ENCODE assay signal across 10 cellular contexts in the genomic region with DNA sequence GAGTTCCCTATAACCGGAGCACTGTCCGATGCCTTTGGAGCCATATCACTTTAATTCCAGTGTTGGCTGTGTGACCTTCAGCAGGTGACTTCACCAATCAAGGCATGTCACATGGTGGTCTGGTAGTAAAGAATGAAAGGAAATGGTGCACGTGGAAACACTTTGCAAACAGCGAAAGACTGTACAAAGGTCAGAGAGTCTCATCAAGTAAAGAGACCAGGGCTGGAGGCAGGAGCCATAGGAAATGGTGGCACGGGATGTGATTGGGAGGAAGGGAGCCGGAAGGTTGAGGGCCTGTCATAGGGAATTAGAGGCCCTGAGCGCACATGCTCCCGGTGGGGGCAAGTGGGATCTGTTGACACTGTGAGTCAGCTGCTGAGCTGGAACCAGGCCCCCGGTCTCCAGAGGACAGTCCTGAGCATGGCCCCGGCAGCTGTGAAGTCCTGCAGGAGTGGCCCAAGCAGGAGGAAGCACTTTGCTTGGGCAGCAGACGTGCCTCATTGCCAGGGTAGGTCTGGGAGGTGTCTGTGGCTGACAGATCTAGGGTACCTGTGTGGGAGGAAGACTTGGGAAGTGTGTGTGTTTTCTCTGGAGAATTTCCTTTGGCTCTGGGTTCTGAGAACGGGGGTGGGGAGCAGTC. TPM values are rescaled to one million over a fixed set of nuclear protein-coding genes. Genes with fewer than 3 reads are reported as not detected.
DNase-seq lines count a peak whose midpoint lies in the region; ATAC-seq, FAIRE-seq and TF ChIP-seq lines count a peak whose summit lies in the region.
"Had no signal": no experiment of that assay in that cellular context is flagged by ENCODE, and none has a peak within 500 bp of the region (broad histone marks: within the 10 kb centered on the region; RNA-seq: fewer than 3 reads in every experiment).

No MANE protein-coding gene starts in this region.

- intact Hi-C loops in Right ventricle myocardium superior (cut with DNase I), result no loop called here
- intact Hi-C loops in cardiac septum (cut with DNase I), result no loop called here
- intact Hi-C loops in K562 (cut with micrococcal nuclease), result no loop called here
- intact Hi-C loops in left colon (cut with DNase I, micrococcal nuclease), result loop anchor here in 1 of 2 donors (5.0 kb wide), 1 partner anchor 50 kb away; no protein-coding TSS in a partner anchor
- intact Hi-C loops in left lung (cut with DNase I), result loop anchor here in 1 of 2 donors (5.0 kb wide), 1 partner anchor 50 kb away; no protein-coding TSS in a partner anchor

- POLR2A ChIA-PET in K562 (lab: Yijun Ruan, JAX), result no interaction called here

- no peak overlapping the region for H3K9ac ChIP-seq in K562 (ENCODE audit: insufficient read depth in 1 of 2, low read depth in 2 of 2, low read length in 2 of 2)

- no TSS peak for BruUV-seq in K562 (replicated peaks; lab: Mats Ljungman, UMichigan)

- H3K36me3 ChIP-seq in K562 (ENCODE audit: control insufficient read depth, insufficient read depth, low read length) (no peaks in the 10 kb centered on the region), left lung (no peaks in the 10 kb centered on the region)

- TF ChIP-seq EP300 in K562 (IDR thresholded peaks at IDR 0.05; ENCODE audit: low read length), result no peak

- no peaks in the 10 kb centered on the region for H3K9me3 ChIP-seq in K562 (replicated peaks; ENCODE audit: control insufficient read depth, insufficient read depth, low read depth, low read length)
- H3K9me3 ChIP-seq in left lung, result no peaks in the 10 kb centered on the region

- no peak for TF ChIP-seq RAD21 in K562 (CRISPR knock-in tag; conservative IDR thresholded peaks at IDR 0.05 in 1 of 2, IDR thresholded peaks at IDR 0.05 in 1 of 2)

- 0% methylated on average over 10 of the region's 12 CpGs for WGBS in K562 (ENCODE audit: insufficient coverage, low coverage, missing lambda C conversion rate)

- H3K27ac ChIP-seq in K562 (ENCODE audit: extremely low read depth, low read depth, low read length) (no peak overlapping the region), left lung (no peak overlapping the region)

- FAIRE-seq in K562 (lab: Jason Lieb, UNC), result no peak

- TF ChIP-seq CTCF in K562 (IDR thresholded peaks at IDR 0.05 in 2 of 3, conservative IDR thresholded peaks at IDR 0.05 in 1 of 3; ENCODE audit: insufficient read depth in 2 of 3, low read depth in 1 of 3, low read length in 3 of 3) (no peak), left lung (IDR thresholded peaks at IDR 0.05) (no peak)

- no peaks in the 10 kb centered on the region for H3K9me1 ChIP-seq in K562 (ENCODE audit: control insufficient read depth, insufficient read depth, low read length)

- H3K79me2 ChIP-seq in K562 (ENCODE audit: control insufficient read depth, insufficient read depth, low read length), result no peaks in the 10 kb centered on the region

- no peak overlapping the region for H3K4me3 ChIP-seq in K562
- no peak overlapping the region for H3K4me3 ChIP-seq in left lung

- in situ Hi-C loops in K562 (cut with MboI), result loop anchor here (5.0 kb wide), 1 partner anchor 55 kb away; no protein-coding TSS in a partner anchor

- H3K27me3 ChIP-seq in K562 (ENCODE audit: control insufficient read depth in 2 of 2, insufficient read depth in 2 of 2, low read length in 2 of 2), result peaks cover 48 to 86% of the 10 kb centered on the region in 2 experiments
- H3K27me3 ChIP-seq in left lung, result peaks cover 0 to 45% of the 10 kb centered on the region in 2 donors

- H2AFZ ChIP-seq in K562 (ENCODE audit: low read depth, low read length), result no peak overlapping the region

- ATAC-seq in Right ventricle myocardium superior (ENCODE audit: poor library complexity) (peak; percentile 32), K562 (no peak), left colon (peak; percentile 74), left lung (no peak), HG03097 (IDR thresholded peaks at IDR 0.05; ENCODE audit: low FRiP score, unreplicated experiment) (no peak)

- DNase-seq in Right ventricle myocardium superior (peak; percentile 71), cardiac septum (ENCODE audit: low spot score) (no peak), K562 (ENCODE audit: extremely low read depth in 1 of 4, low spot score in 3 of 4) (no peak), left colon (peak; percentile 63 to 77), dedifferentiated amniotic fluid mesenchymal stem cell (ENCODE audit: extremely low spot score) (no peak), NCI-H446 treated with DMSO at 0.1 percent for 48 hours (lab: John Stamatoyannopoulos, UW) (no peak), left lung (no peak)
- DNase-seq: mesendoderm had no signal

- H4K20me1 ChIP-seq in K562 (replicated peaks; ENCODE audit: control insufficient read depth, insufficient read depth, low read length), result peaks cover 14% of the 10 kb centered on the region; the same call in 1 of the 2 replicates

- no peak for TF ChIP-seq POLR2A in K562 (conservative IDR thresholded peaks at IDR 0.05)

- peaks cover 0 to 16% of the 10 kb centered on the region in 2 experiments; a peak in 3 of 5 replicates for H3K4me1 ChIP-seq in K562 (replicated peaks in 1 of 2; ENCODE audit: control insufficient read depth in 2 of 2, insufficient read depth in 2 of 2, low read length in 2 of 2)
- peaks cover 8 to 25% of the 10 kb centered on the region in 2 donors for H3K4me1 ChIP-seq in left lung

- CTCF ChIA-PET in K562 (lab: Yijun Ruan, JAX; ENCODE audit: low intra/inter-chr PET ratio), result interaction anchor here (0.7 kb wide), 1 partner anchor 205 kb away, joined by 4 read pairs; no protein-coding TSS in a partner anchor

- no peak overlapping the region for H3K4me2 ChIP-seq in K562 (ENCODE audit: insufficient read depth, low read length)

TF ChIP-seq in K562, 482 proteins besides CTCF, POLR2A, EP300 and RAD21 (continues in another document):
- no peak for TF ChIP-seq NONO (IDR thresholded peaks at IDR 0.05; ENCODE audit: low read depth in 2 of 2, low read length in 1 of 2)
- TF ChIP-seq, protein P1, sequence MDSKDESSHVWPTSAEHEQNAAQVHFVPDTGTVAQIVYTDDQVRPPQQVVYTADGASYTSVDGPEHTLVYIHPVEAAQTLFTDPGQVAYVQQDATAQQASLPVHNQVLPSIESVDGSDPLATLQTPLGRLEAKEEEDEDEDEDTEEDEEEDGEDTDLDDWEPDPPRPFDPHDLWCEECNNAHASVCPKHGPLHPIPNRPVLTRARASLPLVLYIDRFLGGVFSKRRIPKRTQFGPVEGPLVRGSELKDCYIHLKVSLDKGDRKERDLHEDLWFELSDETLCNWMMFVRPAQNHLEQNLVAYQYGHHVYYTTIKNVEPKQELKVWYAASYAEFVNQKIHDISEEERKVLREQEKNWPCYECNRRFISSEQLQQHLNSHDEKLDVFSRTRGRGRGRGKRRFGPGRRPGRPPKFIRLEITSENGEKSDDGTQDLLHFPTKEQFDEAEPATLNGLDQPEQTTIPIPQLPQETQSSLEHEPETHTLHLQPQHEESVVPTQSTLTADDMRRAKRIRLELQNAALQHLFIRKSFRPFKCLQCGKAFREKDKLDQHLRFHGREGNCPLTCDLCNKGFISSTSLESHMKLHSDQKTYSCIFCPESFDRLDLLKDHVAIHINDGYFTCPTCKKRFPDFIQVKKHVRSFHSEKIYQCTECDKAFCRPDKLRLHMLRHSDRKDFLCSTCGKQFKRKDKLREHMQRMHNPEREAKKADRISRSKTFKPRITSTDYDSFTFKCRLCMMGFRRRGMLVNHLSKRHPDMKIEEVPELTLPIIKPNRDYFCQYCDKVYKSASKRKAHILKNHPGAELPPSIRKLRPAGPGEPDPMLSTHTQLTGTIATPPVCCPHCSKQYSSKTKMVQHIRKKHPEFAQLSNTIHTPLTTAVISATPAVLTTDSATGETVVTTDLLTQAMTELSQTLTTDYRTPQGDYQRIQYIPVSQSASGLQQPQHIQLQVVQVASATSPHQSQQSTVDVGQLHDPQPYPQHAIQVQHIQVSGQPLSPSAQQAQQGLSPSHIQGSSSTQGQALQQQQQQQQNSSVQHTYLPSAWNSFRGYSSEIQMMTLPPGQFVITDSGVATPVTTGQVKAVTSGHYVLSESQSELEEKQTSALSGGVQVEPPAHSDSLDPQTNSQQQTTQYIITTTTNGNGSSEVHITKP (IDR thresholded peaks at IDR 0.05; ENCODE audit: partially characterized antibody), result no peak
- TF ChIP-seq HMG20A (CRISPR knock-in tag; conservative IDR thresholded peaks at IDR 0.05), result no peak
- TF ChIP-seq EWSR1 (IDR thresholded peaks at IDR 0.05; ENCODE audit: borderline replicate concordance, low read depth, partially characterized antibody), result no peak
- TF ChIP-seq SMARCA4 (IDR thresholded peaks at IDR 0.05), result no peak
- no peak for TF ChIP-seq ILF3 (IDR thresholded peaks at IDR 0.05; ENCODE audit: borderline replicate concordance)
- TF ChIP-seq C11orf30 (IDR thresholded peaks at IDR 0.05; ENCODE audit: low read depth), result no peak
- TF ChIP-seq TCFL5 (CRISPR knock-in tag; conservative IDR thresholded peaks at IDR 0.05), result no peak

RNA-seq across cellular contexts. Expression of gene DAGLA, which starts 2.0 kb away (rescaled TPM):
- total RNA-seq in Right ventricle myocardium superior (4.2 TPM), cardiac septum (3.3 TPM), K562 (2014; rRNA removed) (0.08 TPM in 1 of 2 replicates, not detected in the other), K562 (2014; rRNA removed; fragmentation: Illumina TruSeq; extraction: Trizol) (not detected in 2 replicates), K562 (2015; rRNA removed; fragmentation: Illumina TruSeq; extraction: Trizol) (0.04 TPM in 2 replicates), K562 (2021) (0.13 and 0.16 TPM in 2 replicates), left colon (10 to 100 TPM; 10.7 to 12.2 TPM), left lung (1 to 10 TPM; 4.2 to 4.3 TPM)
- total RNA-seq in K562 (2011; cell fraction: chromatin; rRNA removed; ENCODE audit: low replicate concordance), result 0.16 and 1.5 TPM in 2 replicates
- 0.66 and 0.67 TPM in 2 replicates for total RNA-seq in K562 (2011; cell fraction: nucleolus; rRNA removed)
- total RNA-seq in K562 (2011; cell fraction: nucleoplasm; rRNA removed), result 0.22 and 0.84 TPM in 2 replicates
- polyA plus RNA-seq in K562 (2011; rRNA removed) (0.07 TPM in 2 replicates), K562 (2014; fragmentation: Illumina TruSeq; extraction: Trizol) (0.04 and 0.11 TPM in 2 replicates), K562 (2014; fragmentation: Nextera tagmentation; extraction: Ambion mirVana) (not detected), K562 (2014; rRNA removed) (0.03 and 0.07 TPM in 2 replicates)
- polyA plus RNA-seq in K562 (2011; cell fraction: cytosol; rRNA removed), result 0.09 and 0.22 TPM in 2 replicates
- 0.18 and 0.51 TPM in 2 replicates for polyA plus RNA-seq in K562 (2011; cell fraction: nucleus; rRNA removed)
- 0.09 and 0.14 TPM in 2 replicates for polyA plus RNA-seq in K562 (2012)
- polyA minus RNA-seq in K562 (2011; rRNA and poly(A)+ RNA removed), result 0.06 and 0.21 TPM in 2 replicates
- 0.18 and 0.29 TPM in 2 replicates for polyA minus RNA-seq in K562 (2011; cell fraction: cytosol; rRNA and poly(A)+ RNA removed)
- 0.22 and 0.67 TPM in 2 replicates for polyA minus RNA-seq in K562 (2011; cell fraction: nucleus; rRNA and poly(A)+ RNA removed)
- polyA plus RNA-seq: IgD-negative memory B cell had no signal

Comparison
In these comparisons a context has a peak if more than half of its experiments do, and no peak if none do; other contexts are left out.
1. DNase-seq: peak in Right ventricle myocardium superior (single experiment) and left colon (2 of 2); none in cardiac septum (single experiment), K562 (0 of 4), dedifferentiated amniotic fluid mesenchymal stem cell (single experiment), NCI-H446 treated with DMSO at 0.1 percent for 48 hours (single experiment) and left lung (0 of 2).
2. ATAC-seq: peak in Right ventricle myocardium superior (single experiment) and left colon (single experiment); none in K562 (single experiment), left lung (single experiment) and HG03097 (single experiment).